Comparison of ENCODE assay signal across 8 cellular contexts in genomic region chr11:66981976-66982578, GRCh38. TPM values are rescaled to one million over a fixed set of nuclear protein-coding genes. Genes with fewer than 3 reads are reported as not detected.
A peak's percentile ranks its signal among the peaks of the same experiment; 100 is the strongest.
DNase-seq lines count a peak whose midpoint lies in the region; ATAC-seq and TF ChIP-seq lines count a peak whose summit lies in the region.

No MANE protein-coding gene starts in this region.

- no peaks in the 10 kb centered on the region for H3K79me2 ChIP-seq in GM23248 (ENCODE audit: insufficient read depth)

- H3K36me3 ChIP-seq in A673 (ENCODE audit: insufficient read depth, low read length, poor library complexity, severe bottlenecking) = no peaks in the 10 kb centered on the region
- H3K36me3 ChIP-seq in GM23248 (ENCODE audit: low read depth) = no peaks in the 10 kb centered on the region
- no peaks in the 10 kb centered on the region for H3K36me3 ChIP-seq in thoracic aorta

- POLR2A ChIA-PET in A673 (lab: Charles Lee; ENCODE audit: low non-redundant PET) = no interaction called here

- TF ChIP-seq CTCF in A673 (conservative IDR thresholded peaks at IDR 0.05; ENCODE audit: low read depth, low read length) (no peak), thoracic aorta (IDR thresholded peaks at IDR 0.05) (no peak)

- WGBS in GM23248 (ENCODE audit: low coverage in 1 of 2, low lambda C conversion rate in 2 of 2, missing lambda C conversion rate in 2 of 2), 2 experiments = 12 to 14% methylated on average over 9 of the region's 9 CpGs

- H4K20me1 ChIP-seq in GM23248 (ENCODE audit: insufficient read depth) = no peaks in the 10 kb centered on the region

- peak; percentile 4 for ATAC-seq in thoracic aorta (ENCODE audit: insufficient number of reproducible peaks, low FRiP score, low read depth)
- no peak for ATAC-seq in GM21576 (IDR thresholded peaks at IDR 0.05; ENCODE audit: unreplicated experiment)

- peaks cover 5% of the 10 kb centered on the region; the same call in 1 of the 2 replicates for H3F3A ChIP-seq in GM23248 (ENCODE audit: insufficient read depth)

- peak; percentile 98 for DNase-seq in A673 (ENCODE audit: low spot score)
- peak; percentile 97 for DNase-seq in GM23248
- DNase-seq in NCI-H226 = peak; percentile 73
- DNase-seq in amygdala (lab: John Stamatoyannopoulos, UW) = peak in 36 of 56 donors; percentile 5 to 74 (median 32)
- DNase-seq in hypothalamus (lab: John Stamatoyannopoulos, UW) = peak in 33 of 51 donors; percentile 3 to 66 (median 32)
- peak; percentile 49 for DNase-seq in thoracic aorta (ENCODE audit: low spot score)
- DNase-seq in DMS114 treated with DMSO at 0.1 percent for 48 hours (lab: John Stamatoyannopoulos, UW; ENCODE audit: unreplicated experiment) = no peak

- peaks cover 12% of the 10 kb centered on the region for H3K4me1 ChIP-seq in A673 (ENCODE audit: insufficient read depth, low read length, poor library complexity, severe bottlenecking)
- peaks cover 16% of the 10 kb centered on the region for H3K4me1 ChIP-seq in GM23248 (ENCODE audit: insufficient read depth)
- peaks cover 11 to 33% of the 10 kb centered on the region in 2 donors for H3K4me1 ChIP-seq in thoracic aorta (ENCODE audit: control insufficient read depth in 1 of 2, low read depth in 2 of 2)

- no peak overlapping the region for H3K4me3 ChIP-seq in A673 (ENCODE audit: low read depth, low read length, poor library complexity, severe bottlenecking)
- no peak overlapping the region for H3K4me3 ChIP-seq in GM23248
- H3K4me3 ChIP-seq in thoracic aorta = no peak overlapping the region

- H3K9ac ChIP-seq in GM23248 = no peak overlapping the region

- BruUV-seq in A673 (replicated peaks; lab: Mats Ljungman, UMichigan) = no TSS peak

- H3K27me3 ChIP-seq in A673 (replicated peaks; ENCODE audit: insufficient read depth, low read depth, low read length, poor library complexity) = no peaks in the 10 kb centered on the region
- no peaks in the 10 kb centered on the region for H3K27me3 ChIP-seq in GM23248 (replicated peaks; ENCODE audit: insufficient read depth)
- H3K27me3 ChIP-seq in thoracic aorta (replicated peaks; ENCODE audit: insufficient read depth) = no peaks in the 10 kb centered on the region

- H3K9me3 ChIP-seq in A673 (ENCODE audit: low read depth, low read length, poor library complexity, severe bottlenecking) = peaks cover 13% of the 10 kb centered on the region
- no peaks in the 10 kb centered on the region for H3K9me3 ChIP-seq in GM23248 (ENCODE audit: low read depth)
- no peaks in the 10 kb centered on the region for H3K9me3 ChIP-seq in thoracic aorta

- H2AFZ ChIP-seq in GM23248 = no peak overlapping the region

- intact Hi-C loops in A673 (cut with micrococcal nuclease; ENCODE audit: unreplicated experiment) = no loop called here

- in situ Hi-C loops in GM23248 (cut with MboI) = no loop called here

- H3K4me2 ChIP-seq in GM23248 (ENCODE audit: unreplicated experiment) = peak overlapping the region; percentile 50

- CTCF ChIA-PET in A673 (lab: Charles Lee) = interaction anchor here (0.6 kb wide), 1 partner anchor 8 kb away, joined by 14 read pairs; no protein-coding TSS in a partner anchor

- H3K27ac ChIP-seq in A673 (ENCODE audit: low read depth, low read length, poor library complexity, severe bottlenecking) (no peak overlapping the region), GM23248 (peak overlapping the region; percentile 10; the same call in 1 of the 2 replicates), thoracic aorta (no peak overlapping the region)

- H3K9me2 ChIP-seq in GM23248 (ENCODE audit: insufficient read depth) = no peaks in the 10 kb centered on the region

RNA-seq across cellular contexts. Expression of gene C11orf86, which starts 7.0 kb away (rescaled TPM):
- total RNA-seq in A673 (2021) (not detected in 2 replicates), thoracic aorta (not detected)
- not detected in 2 replicates for total RNA-seq in GM23248 (2014; rRNA removed; shearing (Covaris generic))
- not detected in 2 replicates for polyA plus RNA-seq in GM23248 (2016; fragmentation: Nextera tagmentation; extraction: Ambion mirVana)

RNA-seq across cellular contexts. Expression of gene PC, which starts 23.9 kb away (rescaled TPM):
- 39.1 and 44.5 TPM in 2 replicates for total RNA-seq in A673 (2021)
- total RNA-seq in GM23248 (2014; rRNA removed; shearing (Covaris generic)) = 16.4 and 23.1 TPM in 2 replicates
- polyA plus RNA-seq in GM23248 (2016; fragmentation: Nextera tagmentation; extraction: Ambion mirVana) = 16.6 and 17.7 TPM in 2 replicates
- 10 to 100 TPM in 1 of 2 donors, 1 to 10 TPM in 1; 8.0 to 12.7 TPM for total RNA-seq in thoracic aorta

RNA-seq across cellular contexts. Expression of gene SYT12, which starts 40.9 kb away (rescaled TPM):
- total RNA-seq in A673 (2021) (2.3 and 3.1 TPM in 2 replicates), thoracic aorta (10 to 100 TPM in 1 of 2 donors, 1 to 10 TPM in 1; 3.2 to 16.9 TPM)
- 2.8 and 3.3 TPM in 2 replicates for total RNA-seq in GM23248 (2014; rRNA removed; shearing (Covaris generic))
- 0.75 and 1.9 TPM in 2 replicates for polyA plus RNA-seq in GM23248 (2016; fragmentation: Nextera tagmentation; extraction: Ambion mirVana)
